9 cellular contexts compared by ENCODE assay signal in genomic region chr14:74913986-74914573, GRCh38. TPM values are rescaled to one million over a fixed set of nuclear protein-coding genes. Genes with fewer than 3 reads are reported as not detected.
DNase-seq lines count a peak whose midpoint lies in the region; ATAC-seq, FAIRE-seq and TF ChIP-seq lines count a peak whose summit lies in the region.
"Had no signal": no experiment of that assay in that cellular context is flagged by ENCODE, and none has a peak within 500 bp of the region (broad histone marks: within the 10 kb centered on the region; RNA-seq: fewer than 3 reads in every experiment).

No MANE protein-coding gene starts in this region.

- DNase-seq in Calu3 (peak; percentile 62), HFFc6 (peak; percentile 60), foreskin fibroblast (peak; percentile 69 to 90), occipital lobe (lab: John Stamatoyannopoulos, UW) (peak; percentile 13), NCI-H526 treated with DMSO at 0.1 percent for 48 hours (lab: John Stamatoyannopoulos, UW) (no peak)
- no peak for DNase-seq in effector CD4-positive, alpha-beta T cell

- no TSS peak for BruUV-seq in Calu3 (replicated peaks; lab: Mats Ljungman, UMichigan)

- H3K27ac Mint-ChIP-seq in Calu3 (ENCODE audit: unreplicated experiment), result no peak overlapping the region
- H3K27ac Mint-ChIP-seq in HFFc6, result peak overlapping the region; percentile 40; the same call in 1 of the 2 replicates

- FAIRE-seq in TTC549 (lab: Jason Lieb, UNC), result peak; percentile 67

- peaks cover 14% of the 10 kb centered on the region for H3K4me1 Mint-ChIP-seq in Calu3 (ENCODE audit: low read depth, unreplicated experiment)
- H3K4me1 Mint-ChIP-seq in HFFc6 (ENCODE audit: low read depth), result peaks cover 14% of the 10 kb centered on the region

- peak; percentile 61 for TF ChIP-seq CTCF in Calu3 (IDR thresholded peaks at IDR 0.05; ENCODE audit: unreplicated experiment)
- peak; percentile 85 for TF ChIP-seq CTCF in HFFc6 (IDR thresholded peaks at IDR 0.05)
- TF ChIP-seq CTCF in foreskin fibroblast (IDR thresholded peaks at IDR 0.05; ENCODE audit: low read depth, low read length), result peak; percentile 95

- H3K36me3 Mint-ChIP-seq in Calu3 (ENCODE audit: insufficient read depth, unreplicated experiment) (peaks cover under 1% of the 10 kb centered on the region), HFFc6 (ENCODE audit: low read depth) (no peaks in the 10 kb centered on the region)

- H3K27me3 Mint-ChIP-seq in Calu3 (ENCODE audit: unreplicated experiment), result no peaks in the 10 kb centered on the region
- H3K27me3 Mint-ChIP-seq in HFFc6 (ENCODE audit: insufficient read depth), result peaks cover under 1% of the 10 kb centered on the region; the same call in 1 of the 2 replicates

- H3K9me3 Mint-ChIP-seq in Calu3 (ENCODE audit: low read depth, unreplicated experiment) (no peaks in the 10 kb centered on the region), HFFc6 (no peaks in the 10 kb centered on the region)

- no peak overlapping the region for H3K4me3 Mint-ChIP-seq in Calu3 (ENCODE audit: low read depth, unreplicated experiment)
- no peak overlapping the region for H3K4me3 Mint-ChIP-seq in HFFc6

- no peak overlapping the region for H3K4me3 ChIP-seq in foreskin fibroblast (ENCODE audit: low read depth in 1 of 2, low read length in 2 of 2)

- ATAC-seq in HG02642 (IDR thresholded peaks at IDR 0.05; ENCODE audit: poor library complexity, unreplicated experiment), result no peak

- CTCF ChIA-PET in Calu3 (lab: Charles Lee), result no interaction called here

- intact Hi-C loops in Calu3 (cut with micrococcal nuclease; ENCODE audit: unreplicated experiment), result loop anchor here (1.0 kb wide), 2 partner anchors 88 to 174 kb away; partner anchors contain the start of gene EIF2B2

RNA-seq across cellular contexts. Expression of gene RPS6KL1, which starts 9.0 kb away (rescaled TPM):
- total RNA-seq in Calu3 (2022), result 16.4 and 18.5 TPM in 2 replicates
- 1 to 10 TPM in 4 of 6 experiments, under 1 TPM in 2; 0.78 to 1.1 (median 1.0) TPM for total RNA-seq in HFFc6 (2021; fragmentation: NEBNext Ultra II Directional; extraction: Animal tissue kit (Norgen Biotek cat#: 25700))
- total RNA-seq in occipital lobe, result 26.5 TPM

RNA-seq across cellular contexts. Expression of gene DLST, which starts 32.4 kb away (rescaled TPM):
- 84.2 and 89.1 TPM in 2 replicates for total RNA-seq in Calu3 (2022)
- total RNA-seq in HFFc6 (2021; fragmentation: NEBNext Ultra II Directional; extraction: Animal tissue kit (Norgen Biotek cat#: 25700)), result 100 to 1,000 TPM in 5 of 6 experiments, 10 to 100 TPM in 1; 97.5 to 118 (median 109) TPM
- 35.6 TPM for total RNA-seq in occipital lobe

RNA-seq across cellular contexts. Expression of gene PROX2, which starts 38.1 kb away (rescaled TPM):
- total RNA-seq in Calu3 (2022) (not detected in 2 replicates), occipital lobe (not detected)
- not detected for total RNA-seq in HFFc6 (2021; fragmentation: NEBNext Ultra II Directional; extraction: Animal tissue kit (Norgen Biotek cat#: 25700))
- total RNA-seq: T-helper 2 cell treated with Interferon-gamma antibody and Interleukin-4, amounts not matched to agents 100 ng/mL and 5 ng/mL, for 36 hours had no signal

RNA-seq across cellular contexts. Expression of gene PGF, which starts 41.3 kb away (rescaled TPM):
- 1.2 and 2.1 TPM in 2 replicates for total RNA-seq in Calu3 (2022)
- 1 to 10 TPM in 4 of 6 experiments, under 1 TPM in 2; 0.87 to 2.9 (median 2.7) TPM for total RNA-seq in HFFc6 (2021; fragmentation: NEBNext Ultra II Directional; extraction: Animal tissue kit (Norgen Biotek cat#: 25700))
- total RNA-seq in occipital lobe, result 2.0 TPM

Comparison
In these comparisons a context has a peak if more than half of its experiments do, and no peak if none do; other contexts are left out.
1. DNase-seq: peak in Calu3 (single experiment), HFFc6 (single experiment), foreskin fibroblast (2 of 2) and occipital lobe (single experiment); none in NCI-H526 treated with DMSO at 0.1 percent for 48 hours (single experiment) and effector CD4-positive, alpha-beta T cell (single experiment).
2. Peak in every context shown above with its lines, with median percentiles within 50 percentile points of each other: CTCF ChIP-seq.